8 cellular contexts compared by ENCODE assay signal in genomic region chr9:129641751-129642585, GRCh38. TPM values are rescaled to one million over a fixed set of nuclear protein-coding genes. Genes with fewer than 3 reads are reported as not detected.
A peak's percentile ranks its signal among the peaks of the same experiment; 100 is the strongest.
DNase-seq lines count a peak whose midpoint lies in the region; ATAC-seq, FAIRE-seq and TF ChIP-seq lines count a peak whose summit lies in the region.

Gene ASB6 (minus strand): TSS chr9:129642151. CDS start chr9:129641999, 152 bp downstream.

- POLR2A ChIA-PET in H1 (lab: Charles Lee; ENCODE audit: partially characterized antibody): interaction anchor here (0.9 to 8.2 kb wide), 2 partner anchors 9 to 15 kb away, joined by 3 to 95 read pairs; partner anchors contain the start of gene NTMT1

- peak in 1 of 2 experiments; percentile 62; a peak in 1 of 3 replicates for TF ChIP-seq POLR2A in H1 (IDR thresholded peaks at IDR 0.05; ENCODE audit: control extremely low read depth in 1 of 2, low read depth in 2 of 2, low read length in 2 of 2)

- 0 out of 2 replicates have a peak within 1 kb of the TSS, but pooled peaks have one; percentile 20 for H2BK5ac ChIP-seq in H1 (ENCODE audit: low read depth, low read length)
- no peak within 1 kb of the TSS for H2BK5ac ChIP-seq in mesendoderm (ENCODE audit: low read length)

- H3K4me2 ChIP-seq in H1 (ENCODE audit: insufficient read depth in 1 of 2, low read depth in 2 of 2, low read length in 2 of 2): peak within 1 kb of the TSS; percentile 87 to 94
- peak within 1 kb of the TSS; percentile 88 for H3K4me2 ChIP-seq in mesendoderm (ENCODE audit: low read length)

- no peaks in the 10 kb centered on the region for H3K9me3 ChIP-seq in H1 (ENCODE audit: insufficient read depth in 2 of 2, low read depth in 1 of 2, low read length in 1 of 2)

- H3K56ac ChIP-seq in H1 (replicated peaks; ENCODE audit: insufficient read length, low read depth, low read length) (no peak within 1 kb of the TSS), mesendoderm (ENCODE audit: low read length) (peak within 1 kb of the TSS; percentile 92)

- peak in 1 of 3 experiments; percentile 97; a peak in 3 of 4 replicates for TF ChIP-seq CTCF in H1 (IDR thresholded peaks at IDR 0.05; ENCODE audit: control extremely low read depth in 1 of 3, insufficient read depth in 1 of 3, low read depth in 1 of 3, low read length in 3 of 3)

- peak in 1 of 2 experiments; percentile 73; a peak in 1 of 3 replicates for TF ChIP-seq EP300 in H1 (IDR thresholded peaks at IDR 0.05; ENCODE audit: borderline replicate concordance in 1 of 2, low read depth in 2 of 2, low read length in 2 of 2)

- no peak within 1 kb of the TSS for H3K14ac ChIP-seq in H1 (ENCODE audit: insufficient read length)

- H4K20me1 ChIP-seq in H1 (replicated peaks in 1 of 2; ENCODE audit: control insufficient read depth in 1 of 2, insufficient read depth in 2 of 2, low read length in 2 of 2): peaks cover 6 to 14% of the 10 kb centered on the region in 2 experiments

- H4K91ac ChIP-seq in H1 (replicated peaks; ENCODE audit: insufficient read length, low read length): peak within 1 kb of the TSS; percentile 91

- WGBS in H1 (ENCODE audit: extremely low coverage in 1 of 2, insufficient coverage in 1 of 2, insufficient read length in 1 of 2, insufficient replicate concordance in 2 of 2, low coverage in 1 of 2, low lambda C conversion rate in 2 of 2, missing lambda C conversion rate in 1 of 2), 2 experiments: 2% methylated on average over 55 of the region's 93 CpGs; no CpG with 5 or more reads in 1 of the 2 experiments
- WGBS in mesendoderm (ENCODE audit: extremely low coverage, insufficient coverage, low lambda C conversion rate): no CpG with 5 or more reads among the region's 93 CpGs

- DNase-seq in COLO668 (lab: John Stamatoyannopoulos, UW; ENCODE audit: unreplicated experiment): peak; percentile 91
- DNase-seq in HPDE6-E6E7 (ENCODE audit: extremely low spot score): peak; percentile 95
- DNase-seq in NOMO-1 (lab: John Stamatoyannopoulos, UW; ENCODE audit: unreplicated experiment in 2 of 2): peak; percentile 93 to 94
- peak; percentile 79 to 86 for DNase-seq in activated CD8-positive, alpha-beta memory T cell treated with anti-CD3 and anti-CD28 coated beads for 4 hours (ENCODE audit: low read depth in 2 of 2)
- DNase-seq in H1 (ENCODE audit: low read depth in 1 of 2, low spot score in 2 of 2): peak; percentile 83 to 100
- peak; percentile 98 for DNase-seq in mesendoderm
- peak; percentile 90 for DNase-seq in stimulated activated CD8-positive, alpha-beta memory T cell treated with anti-CD3 and anti-CD28 coated beads, Interleukin-15, amount 100 ng/mL, for 1 hour (ENCODE audit: low read depth)

- H3K9ac ChIP-seq in H1 (replicated peaks in 1 of 4; ENCODE audit: extremely low read depth in 1 of 4, low read depth in 3 of 4, low read length in 3 of 4): peak within 1 kb of the TSS; percentile 42 to 82 (median 70)
- H3K9ac ChIP-seq in mesendoderm (ENCODE audit: low read length): peak within 1 kb of the TSS; percentile 89

- no peaks in the 10 kb centered on the region for H3K27me3 ChIP-seq in H1 (replicated peaks in 1 of 4; ENCODE audit: control insufficient read depth in 3 of 4, extremely low read depth in 1 of 4, insufficient read depth in 3 of 4, low read length in 3 of 4)
- H3K27me3 ChIP-seq in mesendoderm (ENCODE audit: insufficient read depth, low read length, poor library complexity): no peaks in the 10 kb centered on the region

- H3K4ac ChIP-seq in H1 (replicated peaks; ENCODE audit: insufficient read length, low read depth, low read length): peak within 1 kb of the TSS; percentile 15
- H3K4ac ChIP-seq in mesendoderm (ENCODE audit: low read depth, low read length): no peak within 1 kb of the TSS

- peak within 1 kb of the TSS; percentile 53 for H4K5ac ChIP-seq in H1 (ENCODE audit: insufficient read length, low read depth, low read length)
- no peak within 1 kb of the TSS for H4K5ac ChIP-seq in mesendoderm (ENCODE audit: low read length)

- H2AK5ac ChIP-seq in H1 (ENCODE audit: low read depth, low read length) (no peak within 1 kb of the TSS), mesendoderm (ENCODE audit: low read length) (no peak within 1 kb of the TSS)

- CTCF ChIA-PET in H1 (lab: Charles Lee; ENCODE audit: partially characterized antibody): interaction anchor here (0.6 to 6.5 kb wide), 26 partner anchors 9 to 529 kb away, joined by 3 to 56 read pairs (median 4); partner anchors contain the start of gene NTMT1

- peak; percentile 86 for ATAC-seq in GM19455 (IDR thresholded peaks at IDR 0.05; ENCODE audit: unreplicated experiment)

- H2BK120ac ChIP-seq in H1 (replicated peaks; ENCODE audit: low read depth, low read length): no peak within 1 kb of the TSS
- H2BK120ac ChIP-seq in mesendoderm (ENCODE audit: low read depth, low read length): no peak within 1 kb of the TSS

- peaks cover 8% of the 10 kb centered on the region; the same call in 1 of the 2 replicates for H3K23me2 ChIP-seq in H1 (ENCODE audit: low read depth, low read length)

- H2BK20ac ChIP-seq in H1 (ENCODE audit: low read length): no peak within 1 kb of the TSS

- H2BK12ac ChIP-seq in H1 (ENCODE audit: low read depth, low read length): no peak within 1 kb of the TSS

- H3K79me1 ChIP-seq in H1 (ENCODE audit: low read depth, low read length): peaks cover 4% of the 10 kb centered on the region
- peaks cover 13% of the 10 kb centered on the region for H3K79me1 ChIP-seq in mesendoderm (ENCODE audit: low read length)

- peak within 1 kb of the TSS; percentile 96 for H2AFZ ChIP-seq in H1 (ENCODE audit: low read length)

- peak within 1 kb of the TSS; percentile 71 for H3K18ac ChIP-seq in H1 (ENCODE audit: extremely low read depth, low read length)
- no peak within 1 kb of the TSS for H3K18ac ChIP-seq in mesendoderm (ENCODE audit: low read length)

- H2BK15ac ChIP-seq in H1 (ENCODE audit: low read length) (no peak within 1 kb of the TSS), mesendoderm (replicated peaks; ENCODE audit: low read depth) (no peak within 1 kb of the TSS)

- H3K23ac ChIP-seq in H1 (ENCODE audit: insufficient read length) (no peak within 1 kb of the TSS), mesendoderm (ENCODE audit: low read length) (no peak within 1 kb of the TSS)

- H3K27ac ChIP-seq in H1 (ENCODE audit: low read depth, low read length) (no peak within 1 kb of the TSS), mesendoderm (ENCODE audit: low read depth, low read length) (no peak within 1 kb of the TSS)

- no peak for FAIRE-seq in H1 (lab: Jason Lieb, UNC)

- H3K4me1 ChIP-seq in H1 (replicated peaks in 1 of 4; ENCODE audit: control insufficient read depth in 3 of 4, insufficient read depth in 4 of 4, low read length in 3 of 4): peaks cover 0 to 10% (median 6%) of the 10 kb centered on the region in 4 experiments; a peak in 4 of 7 replicates
- H3K4me1 ChIP-seq in mesendoderm (ENCODE audit: control insufficient read depth, low read depth, low read length): peaks cover 3% of the 10 kb centered on the region

- H4K8ac ChIP-seq in H1 (ENCODE audit: extremely low read depth, insufficient read depth, low read length) (peak within 1 kb of the TSS; percentile 81), mesendoderm (ENCODE audit: low read depth, low read length) (no peak within 1 kb of the TSS)

- H3K79me2 ChIP-seq in H1 (ENCODE audit: control insufficient read depth in 1 of 2, insufficient read depth in 2 of 2, low read length in 2 of 2): peaks cover 0 to 13% of the 10 kb centered on the region in 2 experiments; a peak in 2 of 4 replicates
- peaks cover 13% of the 10 kb centered on the region for H3K79me2 ChIP-seq in mesendoderm (ENCODE audit: control insufficient read depth, insufficient read depth, low read length)

- H3K36me3 ChIP-seq in H1 (ENCODE audit: control insufficient read depth in 2 of 4, insufficient read depth in 4 of 4, low read length in 3 of 4): peaks cover 0 to 18% (median 9%) of the 10 kb centered on the region in 4 experiments; a peak in 5 of 8 replicates
- peaks cover 6% of the 10 kb centered on the region for H3K36me3 ChIP-seq in mesendoderm (ENCODE audit: control insufficient read depth, insufficient read depth, low read length)

- H3K4me3 ChIP-seq in H1 (ENCODE audit: extremely low read depth in 1 of 4, insufficient read depth in 2 of 4, low read depth in 3 of 4, low read length in 4 of 4) (peak within 1 kb of the TSS; percentile 66 to 98 (median 84)), mesendoderm (ENCODE audit: low read length) (peak within 1 kb of the TSS; percentile 93)

- TF ChIP-seq RAD21 in H1 (IDR thresholded peaks at IDR 0.05 in 1 of 2, conservative IDR thresholded peaks at IDR 0.05 in 1 of 2; ENCODE audit: low read depth in 2 of 2, low read length in 2 of 2): peak; percentile 92 to 93

RNA-seq across cellular contexts. Expression of gene ASB6, which starts in this region (rescaled TPM):
- total RNA-seq in H1 (2021; fragmentation: NEBNext Ultra II Directional; extraction: Animal tissue kit (Norgen Biotek cat#: 25700)): 17.3 TPM in 2 replicates
- 14.0 and 19.7 TPM in 2 replicates for polyA plus RNA-seq in H1 (2011; rRNA removed)
- 16.1 TPM for polyA plus RNA-seq in H1 (2011; cell fraction: cytosol; rRNA removed)
- 28.1 TPM for polyA plus RNA-seq in H1 (2011; cell fraction: nucleus; rRNA removed)
- polyA plus RNA-seq in H1 (2012, experiment 1 of 2): 9.6 to 16.5 TPM (median 14.9 TPM) in 4 replicates
- polyA plus RNA-seq in H1 (2012, experiment 2 of 2): 14.4 TPM
- 12.1 TPM for polyA plus RNA-seq in H1 (2013, experiment 1 of 2)
- 12.0 TPM for polyA plus RNA-seq in H1 (2013, experiment 2 of 2)
- polyA minus RNA-seq in H1 (2011; rRNA and poly(A)+ RNA removed): 8.4 and 11.0 TPM in 2 replicates
- polyA minus RNA-seq in H1 (2011; cell fraction: cytosol; rRNA and poly(A)+ RNA removed): 7.3 TPM
- 9.7 TPM for polyA minus RNA-seq in H1 (2011; cell fraction: nucleus; rRNA and poly(A)+ RNA removed)
- 11.8 TPM for polyA plus RNA-seq in mesendoderm (2013, experiment 1 of 2)
- 11.2 TPM for polyA plus RNA-seq in mesendoderm (2013, experiment 2 of 2)
